Comparison of ENCODE assay signal across 1 cellular context in genomic region chr10:13346280-13346819, GRCh38.
TF ChIP-seq lines count a peak whose summit lies in the region.

No MANE protein-coding gene starts in this region.

TF ChIP-seq in HCT116, 20 proteins besides CTCF, POLR2A, EP300 and RAD21 (continued from another document):
- TF ChIP-seq POLR2AphosphoS5 (IDR thresholded peaks at IDR 0.05; ENCODE audit: low read depth, low read length) (no peak), SRF (IDR thresholded peaks at IDR 0.05; ENCODE audit: low read depth) (no peak), ELF1 (IDR thresholded peaks at IDR 0.05; ENCODE audit: borderline replicate concordance, low read depth) (no peak), ZFX (IDR thresholded peaks at IDR 0.05) (no peak), EZH2phosphoT487 (IDR thresholded peaks at IDR 0.05; ENCODE audit: borderline replicate concordance) (no peak), JUND (IDR thresholded peaks at IDR 0.05) (no peak)
TF ChIP-seq in HCT116: peak in this region for 0.
